Comparison of ENCODE assay signal across 22 cellular contexts in the genomic region with DNA sequence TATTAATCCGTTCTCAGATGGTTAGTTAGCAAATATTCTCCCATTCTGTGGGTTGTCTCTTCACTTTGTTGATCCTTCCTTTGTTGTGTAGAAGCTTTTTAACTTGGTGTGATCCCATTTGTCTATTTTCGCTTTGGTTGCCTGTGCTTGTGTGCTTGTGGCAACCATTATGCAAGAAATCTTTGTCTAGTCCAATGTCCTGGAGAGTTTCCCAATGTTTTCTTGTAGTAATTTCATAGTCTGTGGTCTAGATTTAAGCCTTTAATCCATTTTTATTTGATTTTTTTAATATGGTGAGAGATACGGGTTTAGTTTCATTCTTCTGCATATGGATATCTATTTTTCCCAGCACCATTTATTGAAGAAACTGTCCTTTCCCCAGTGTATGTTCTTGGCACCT.
"Had no signal": no experiment of that assay in that cellular context is flagged by ENCODE, and none has a peak within 500 bp of the region (broad histone marks: within the 10 kb centered on the region; RNA-seq: fewer than 3 reads in every experiment).

No MANE protein-coding gene starts in this region.

- H3K4me3 ChIP-seq: body of pancreas, cardiac muscle cell, left lung, lung, pancreas, psoas muscle, right atrium auricular region, tibial artery had no signal

- H3K4me3 Mint-ChIP-seq: activated CD4-positive, alpha-beta memory T cell treated with anti-CD3 and anti-CD28 coated beads, Interleukin-2, amount 10 ng/mL, durations not matched to agents 7 days and 5 days; activated T-helper 1 cell treated with anti-CD3 and anti-CD28 coated beads, Interleukin-12 subunit alpha, Interleukin-12 subunit beta, Interleukin-2, Interleukin-4 antibody, amounts not matched to agents 30 ng/mL and 10 ng/mL and 1 ng/mL, durations not matched to agents 14 hours and 24 hours and 36 hours; naive B cell; stimulated activated naive CD8-positive, alpha-beta T cell treated with anti-CD3 and anti-CD28 coated beads, Interleukin-15, amount 100 ng/mL, for 72 hours; T-helper 2 cell treated with Interferon-gamma antibody and Interleukin-4, amounts not matched to agents 5 μg/mL and 100 μg/mL, for 36 hours had no signal

- DNase-seq: activated CD4-positive, alpha-beta memory T cell treated with anti-CD3 and anti-CD28 coated beads, Interleukin-2, amount 10 ng/mL, durations not matched to agents 7 days and 5 days; activated gamma-delta T cell; body of pancreas; dermis blood vessel endothelial cell; effector CD8-positive, alpha-beta T cell; foreskin keratinocyte; kidney glomerular epithelial cell; left lung; naive B cell; pancreas; psoas muscle; stimulated activated CD4-positive, alpha-beta T cell treated with anti-CD3 and anti-CD28 coated beads, Interleukin-1b, Interleukin-23, amount 100 ng/mL, for 48 hours; stimulated activated naive CD8-positive, alpha-beta T cell treated with anti-CD3 and anti-CD28 coated beads, Interleukin-15, amount 100 ng/mL, for 72 hours; tibial artery; WERI-Rb-1 had no signal

- H3K9me3 ChIP-seq: body of pancreas, pancreas had no signal

- H3K36me3 ChIP-seq: pancreas, right atrium auricular region had no signal

- H3K27me3 ChIP-seq: body of pancreas, cardiac muscle cell, foreskin keratinocyte, left lung, pancreas, right atrium auricular region, tibial artery had no signal

- H3K27ac ChIP-seq: body of pancreas, cardiac muscle cell, foreskin keratinocyte, left lung, pancreas, psoas muscle, right atrium auricular region, tibial artery, WERI-Rb-1 had no signal

- ATAC-seq: activated naive CD4-positive, alpha-beta T cell treated with anti-CD3 and anti-CD28 coated beads, Interleukin-2, amount 50 U/mL, for 72 hours; body of pancreas; foreskin keratinocyte; left lung; pancreas; psoas muscle; SK-N-SH treated with all-trans-retinoic acid at 6 μM for 48 hours; stimulated activated naive CD8-positive, alpha-beta T cell treated with anti-CD3 and anti-CD28 coated beads, Interleukin-15, amount 100 ng/mL, for 72 hours had no signal

- H3K27ac Mint-ChIP-seq: activated CD4-positive, alpha-beta memory T cell treated with anti-CD3 and anti-CD28 coated beads, Interleukin-2, amount 10 ng/mL, durations not matched to agents 7 days and 5 days; activated T-helper 1 cell treated with anti-CD3 and anti-CD28 coated beads, Interleukin-12 subunit alpha, Interleukin-12 subunit beta, Interleukin-2, Interleukin-4 antibody, amounts not matched to agents 30 ng/mL and 10 ng/mL and 1 ng/mL, durations not matched to agents 14 hours and 24 hours and 36 hours; stimulated activated naive CD8-positive, alpha-beta T cell treated with anti-CD3 and anti-CD28 coated beads, Interleukin-15, amount 100 ng/mL, for 72 hours; T-helper 2 cell treated with Interferon-gamma antibody and Interleukin-4, amounts not matched to agents 5 μg/mL and 100 μg/mL, for 36 hours had no signal

- H3K27me3 Mint-ChIP-seq: activated CD4-positive, alpha-beta memory T cell treated with anti-CD3 and anti-CD28 coated beads, Interleukin-2, amount 10 ng/mL, durations not matched to agents 7 days and 5 days; naive B cell; stimulated activated naive CD8-positive, alpha-beta T cell treated with anti-CD3 and anti-CD28 coated beads, Interleukin-15, amount 100 ng/mL, for 72 hours had no signal

- H3K4me1 ChIP-seq: body of pancreas, foreskin keratinocyte, pancreas, psoas muscle, right atrium auricular region, tibial artery had no signal
